22 cellular contexts compared by ENCODE assay signal in genomic region chr5:139052975-139053374, GRCh38.
DNase-seq lines count a peak whose midpoint lies in the region; ATAC-seq and TF ChIP-seq lines count a peak whose summit lies in the region.
"Had no signal": no experiment of that assay in that cellular context is flagged by ENCODE, and none has a peak within 500 bp of the region (broad histone marks: within the 10 kb centered on the region; RNA-seq: fewer than 3 reads in every experiment).

No MANE protein-coding gene starts in this region.

- H3K4me1 ChIP-seq in mesendoderm (ENCODE audit: control insufficient read depth, low read depth, low read length): peaks cover 3% of the 10 kb centered on the region
- H3K4me1 ChIP-seq in suprapubic skin: peaks cover 12% of the 10 kb centered on the region
- H3K4me1 ChIP-seq: A549; BLaER1 treated with 17β-estradiol and CSF1 and Interleukin-3, amounts not matched to agents 10 nM and 100 nM had no signal

- H3K4me1 Mint-ChIP-seq in WTC11: peaks cover 36% of the 10 kb centered on the region
- H3K4me1 Mint-ChIP-seq: CD8-positive, alpha-beta memory T cell had no signal

- H3K9ac ChIP-seq in mesendoderm (ENCODE audit: low read length): no peak overlapping the region
- H3K9ac ChIP-seq: BLaER1 treated with 17β-estradiol and CSF1 and Interleukin-3, amounts not matched to agents 10 nM and 100 nM had no signal

- H3K9me3 Mint-ChIP-seq in WTC11: peaks cover 11% of the 10 kb centered on the region
- H3K9me3 Mint-ChIP-seq: CD4-positive, alpha-beta T cell; CD8-positive, alpha-beta memory T cell had no signal

- H3K4me2 ChIP-seq in mesendoderm (ENCODE audit: low read length): no peak overlapping the region
- H3K4me2 ChIP-seq: A549; BLaER1 treated with 17β-estradiol and CSF1 and Interleukin-3, amounts not matched to agents 10 nM and 100 nM had no signal

- no peak overlapping the region for H3K4me3 Mint-ChIP-seq in WTC11
- H3K4me3 Mint-ChIP-seq: CD14-positive monocyte; CD4-positive, alpha-beta T cell; CD8-positive, alpha-beta memory T cell; H9 had no signal

- H3K79me1 ChIP-seq in mesendoderm (ENCODE audit: low read length): no peaks in the 10 kb centered on the region

- no peak for TF ChIP-seq POLR2A in suprapubic skin (IDR thresholded peaks at IDR 0.05)

- H3K27ac ChIP-seq in mesendoderm (ENCODE audit: low read depth, low read length): no peak overlapping the region
- no peak overlapping the region for H3K27ac ChIP-seq in suprapubic skin
- H3K27ac ChIP-seq: A549; BLaER1 treated with 17β-estradiol and CSF1 and Interleukin-3, amounts not matched to agents 10 nM and 100 nM had no signal

- POLR2A ChIA-PET in WTC11 (lab: Charles Lee): no interaction called here

- H3K9me3 ChIP-seq in suprapubic skin: no peaks in the 10 kb centered on the region
- H3K9me3 ChIP-seq: A549, BE2C had no signal

- no peaks in the 10 kb centered on the region for H3K79me2 ChIP-seq in mesendoderm (ENCODE audit: control insufficient read depth, insufficient read depth, low read length)

- H3K56ac ChIP-seq in mesendoderm (ENCODE audit: low read length): no peak overlapping the region

- H3K23ac ChIP-seq in mesendoderm (ENCODE audit: low read length): no peak overlapping the region

- peak; percentile 81 for ATAC-seq in WTC11
- ATAC-seq: A549, HCT116 had no signal

- no peak overlapping the region for H2BK15ac ChIP-seq in mesendoderm (replicated peaks; ENCODE audit: low read depth)

- H3K4me3 ChIP-seq in mesendoderm (ENCODE audit: low read length) (no peak overlapping the region), suprapubic skin (no peak overlapping the region)
- H3K4me3 ChIP-seq: A549; BLaER1 treated with 17β-estradiol and CSF1 and Interleukin-3, amounts not matched to agents 10 nM and 100 nM had no signal

- H3K36me3 ChIP-seq in mesendoderm (ENCODE audit: control insufficient read depth, insufficient read depth, low read length) (no peaks in the 10 kb centered on the region), suprapubic skin (peaks cover 5% of the 10 kb centered on the region)
- H3K36me3 ChIP-seq: BE2C had no signal

- no peaks in the 10 kb centered on the region for H3K27me3 Mint-ChIP-seq in WTC11 (ENCODE audit: low read depth)
- H3K27me3 Mint-ChIP-seq: CD4-positive, alpha-beta T cell had no signal

- peaks cover 8% of the 10 kb centered on the region for H3K36me3 Mint-ChIP-seq in WTC11

- TF ChIP-seq CTCF in WTC11 (IDR thresholded peaks at IDR 0.05) (no peak), suprapubic skin (IDR thresholded peaks at IDR 0.05) (no peak)

- no peaks in the 10 kb centered on the region for H3K27me3 ChIP-seq in mesendoderm (ENCODE audit: insufficient read depth, low read length, poor library complexity)
- H3K27me3 ChIP-seq in suprapubic skin: no peaks in the 10 kb centered on the region
- H3K27me3 ChIP-seq: BE2C; BLaER1 treated with 17β-estradiol and CSF1 and Interleukin-3, amounts not matched to agents 10 nM and 100 nM had no signal

- no peak overlapping the region for H2BK5ac ChIP-seq in mesendoderm (ENCODE audit: low read length)

- 0 out of 2 replicates have a peak overlapping the region, but pooled peaks have one; percentile 16 for H3K27ac Mint-ChIP-seq in WTC11
- H3K27ac Mint-ChIP-seq: CD4-positive, alpha-beta T cell had no signal

- H4K5ac ChIP-seq in mesendoderm (ENCODE audit: low read length): no peak overlapping the region

- no peak for TF ChIP-seq EP300 in suprapubic skin (IDR thresholded peaks at IDR 0.05)

- no peak overlapping the region for H4K8ac ChIP-seq in mesendoderm (ENCODE audit: low read depth, low read length)

- no peak overlapping the region for H2BK120ac ChIP-seq in mesendoderm (ENCODE audit: low read depth, low read length)

- no peak overlapping the region for H3K4ac ChIP-seq in mesendoderm (ENCODE audit: low read depth, low read length)

- H2AK5ac ChIP-seq in mesendoderm (ENCODE audit: low read length): no peak overlapping the region

- DNase-seq in NCI-H748 (lab: John Stamatoyannopoulos, UW; ENCODE audit: unreplicated experiment) (peak; percentile 4), NCI-H748 treated with DMSO at 0.1 percent for 48 hours (lab: John Stamatoyannopoulos, UW) (no peak), WTC11 (ENCODE audit: low spot score) (no peak), mesendoderm (peak; percentile 32), suprapubic skin (ENCODE audit: low spot score in 2 of 2) (no peak), GM19240 (ENCODE audit: insufficient read length, low spot score) (no peak)
- DNase-seq in effector CD8-positive, alpha-beta T cell (lab: John Stamatoyannopoulos, UW): no peak
- DNase-seq: 8988T; ACHN; AML-193; BE2C; CD4-positive, alpha-beta T cell; CD8-positive, alpha-beta memory T cell; DMS 273 treated with DMSO at 0.1 percent for 48 hours; DMS79 treated with DMSO at 0.1 percent for 48 hours; GF-D8; GOT3; H9 had no signal

- CTCF ChIA-PET in WTC11 (lab: Charles Lee): no interaction called here

- H3K18ac ChIP-seq in mesendoderm (ENCODE audit: low read length): no peak overlapping the region

TF ChIP-seq in WTC11, 78 proteins besides CTCF, POLR2A, EP300 and RAD21:
- TF ChIP-seq ETV6 (CRISPR knock-in tag; IDR thresholded peaks at IDR 0.05) (0 out of 2 replicates have a peak, but pooled peaks have one; percentile 50), STAT6 (CRISPR knock-in tag; conservative IDR thresholded peaks at IDR 0.05; ENCODE audit: low read depth) (no peak), ZNF232 (CRISPR knock-in tag; IDR thresholded peaks at IDR 0.05) (no peak), CBFB (CRISPR knock-in tag; IDR thresholded peaks at IDR 0.05; ENCODE audit: low read depth) (no peak)

Comparison
In these comparisons a context has a peak if more than half of its experiments do, and no peak if none do; other contexts are left out.
1. DNase-seq: peak in NCI-H748 (single experiment) and mesendoderm (single experiment); none in NCI-H748 treated with DMSO at 0.1 percent for 48 hours (single experiment), WTC11 (single experiment), effector CD8-positive, alpha-beta T cell (single experiment), suprapubic skin (0 of 2) and GM19240 (single experiment).